In the genomic region with DNA sequence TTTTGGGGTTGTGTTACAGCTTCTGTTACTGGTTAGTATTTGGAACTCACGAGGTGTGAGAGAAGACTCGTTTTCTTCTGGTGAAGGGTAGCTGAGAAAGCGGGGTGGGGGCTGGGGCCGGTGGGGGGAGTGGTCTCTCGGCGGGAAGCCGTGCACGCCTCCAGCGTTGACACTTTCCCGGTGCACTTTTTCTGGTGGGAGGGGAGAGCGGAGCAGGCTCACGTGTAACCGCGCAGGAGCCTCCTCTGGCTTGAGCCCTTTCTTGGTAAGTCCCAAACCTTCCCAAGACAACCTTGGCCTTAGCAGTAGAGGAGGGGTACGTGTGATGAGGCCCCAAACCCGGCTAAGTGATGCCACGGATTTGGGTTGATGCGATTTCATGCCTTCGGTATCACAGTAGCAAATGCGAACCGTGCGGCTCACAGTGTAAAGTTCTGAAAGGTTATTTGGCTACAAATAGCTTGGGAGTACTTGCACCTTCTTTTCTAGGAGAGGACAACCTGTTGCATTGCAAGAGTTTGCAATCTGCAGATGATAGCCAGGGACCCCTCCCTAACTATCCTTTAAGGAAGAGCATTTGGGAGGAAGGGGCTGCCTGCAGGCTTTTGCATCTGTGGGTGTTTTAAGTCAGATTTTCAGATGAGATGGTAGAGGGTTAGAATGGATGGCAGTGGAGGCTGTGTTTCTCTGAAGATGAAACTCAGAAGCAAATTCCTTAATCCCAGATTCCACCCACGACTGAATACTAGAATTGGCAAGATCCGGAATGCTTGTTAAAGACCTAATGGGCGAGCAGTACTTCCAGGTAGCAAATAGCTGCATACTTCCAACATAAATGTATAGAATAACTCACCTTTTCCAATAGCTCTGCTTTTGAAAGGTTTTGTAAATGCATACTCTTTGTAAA, we compare ENCODE assay signal across 8 cellular contexts. TPM values are rescaled to one million over a fixed set of nuclear protein-coding genes. Genes with fewer than 3 reads are reported as not detected.
DNase-seq lines count a peak whose midpoint lies in the region; ATAC-seq, FAIRE-seq and TF ChIP-seq lines count a peak whose summit lies in the region.
"Had no signal": no experiment of that assay in that cellular context is flagged by ENCODE, and none has a peak within 500 bp of the region (broad histone marks: within the 10 kb centered on the region; RNA-seq: fewer than 3 reads in every experiment).

No MANE protein-coding gene starts in this region.

- TF ChIP-seq CTCF in adrenal gland (IDR thresholded peaks at IDR 0.05), result no peak

- H3K4me3 ChIP-seq in HUES48 (ENCODE audit: low read depth, low read length) (peak overlapping the region; percentile 45; the same call in 1 of the 2 replicates), adrenal gland (peak overlapping the region in 2 of 4 donors; percentile 55 to 78)

- H3K27me3 ChIP-seq in HUES48 (ENCODE audit: control insufficient read depth, insufficient read depth, low read length), result peaks cover 69% of the 10 kb centered on the region
- no peaks in the 10 kb centered on the region for H3K27me3 ChIP-seq in adrenal gland

- no peaks in the 10 kb centered on the region for H3K9me3 Mint-ChIP-seq in stimulated activated effector memory CD8-positive, alpha-beta T cell treated with anti-CD3 and anti-CD28 coated beads, Interleukin-12 subunit alpha, Interleukin-12 subunit beta, amount 100 ng/mL, for 72 hours

- H3K4me1 Mint-ChIP-seq in stimulated activated effector memory CD8-positive, alpha-beta T cell treated with anti-CD3 and anti-CD28 coated beads, Interleukin-12 subunit alpha, Interleukin-12 subunit beta, amount 100 ng/mL, for 72 hours, result peaks cover 14% of the 10 kb centered on the region

- in situ Hi-C loops in KBM-7 (cut with MboI; ENCODE audit: low pct_unique_long_range_greater_than_20kb, low sequenced_read_pairs), result no loop called here

- H3K4me1 ChIP-seq in HUES48 (ENCODE audit: control insufficient read depth, insufficient read depth, low read length) (peaks cover 4% of the 10 kb centered on the region), adrenal gland (replicated peaks in 1 of 2) (peaks cover 3 to 34% of the 10 kb centered on the region in 2 donors)

- H3K9me3 ChIP-seq in HUES48 (ENCODE audit: control insufficient read depth, insufficient read depth, low read length) (no peaks in the 10 kb centered on the region), adrenal gland (replicated peaks in 1 of 3) (no peaks in the 10 kb centered on the region)

- H3K4me3 Mint-ChIP-seq in stimulated activated effector memory CD8-positive, alpha-beta T cell treated with anti-CD3 and anti-CD28 coated beads, Interleukin-12 subunit alpha, Interleukin-12 subunit beta, amount 100 ng/mL, for 72 hours, result peak overlapping the region; percentile 62

- ATAC-seq in stimulated activated effector memory CD8-positive, alpha-beta T cell treated with anti-CD3 and anti-CD28 coated beads, Interleukin-12 subunit alpha, Interleukin-12 subunit beta, amount 100 ng/mL, for 72 hours, result no peak

- H3K36me3 Mint-ChIP-seq in stimulated activated effector memory CD8-positive, alpha-beta T cell treated with anti-CD3 and anti-CD28 coated beads, Interleukin-12 subunit alpha, Interleukin-12 subunit beta, amount 100 ng/mL, for 72 hours, result no peaks in the 10 kb centered on the region

- peak in 1 of 2 donors; percentile 16 for TF ChIP-seq POLR2A in adrenal gland (IDR thresholded peaks at IDR 0.05)

- no peaks in the 10 kb centered on the region for H3K36me3 ChIP-seq in HUES48 (ENCODE audit: control insufficient read depth, insufficient read depth, low read length)
- no peaks in the 10 kb centered on the region for H3K36me3 ChIP-seq in adrenal gland (replicated peaks in 1 of 2)

- WGBS in adrenal gland, 4 donors, result 6 to 20% (median 10%) methylated on average over 9 to 25 of the region's 25 CpGs

- no peak overlapping the region for H3K27ac Mint-ChIP-seq in stimulated activated effector memory CD8-positive, alpha-beta T cell treated with anti-CD3 and anti-CD28 coated beads, Interleukin-12 subunit alpha, Interleukin-12 subunit beta, amount 100 ng/mL, for 72 hours

- peak in 6 of 7 donors; percentile 34 to 67 (median 55) for DNase-seq in adrenal gland
- DNase-seq in stimulated activated effector memory CD8-positive, alpha-beta T cell treated with anti-CD3 and anti-CD28 coated beads, Interleukin-12 subunit alpha, Interleukin-12 subunit beta, amount 100 ng/mL, for 72 hours (ENCODE audit: low spot score in 2 of 2), result no peak
- DNase-seq in UCSD-AML1 (lab: John Stamatoyannopoulos, UW; ENCODE audit: unreplicated experiment), result no peak
- DNase-seq in dedifferentiated amniotic fluid mesenchymal stem cell (ENCODE audit: extremely low spot score), result no peak
- no peak for DNase-seq in KBM-7
- DNase-seq: OCI-M1 had no signal

- intact Hi-C loops in adrenal gland (cut with DNase I), result loop anchor here in 1 of 2 donors (10.0 kb wide), 1 partner anchor 48 kb away; no protein-coding TSS in a partner anchor

- no peak overlapping the region for H3K9ac ChIP-seq in HUES48 (ENCODE audit: low read depth, low read length)

- FAIRE-seq in islet of Langerhans (lab: Jason Lieb, UNC), result peak; percentile 85

- H3K27ac ChIP-seq in HUES48 (ENCODE audit: low read depth, low read length) (no peak overlapping the region), adrenal gland (peak overlapping the region in 4 of 5 donors; percentile 62 to 90 (median 82))

RNA-seq across cellular contexts. Expression of a gene that starts 1.5 kb away (rescaled TPM):
- total RNA-seq in adrenal gland, result 10 to 100 TPM; 15.0 to 74.3 (median 34.3) TPM
- 10 to 100 TPM in 1 of 3 donors, 1 to 10 TPM in 2; 8.8 to 15.0 (median 9.7) TPM for polyA plus RNA-seq in adrenal gland

Comparison
In these comparisons a context has a peak if more than half of its experiments do, and no peak if none do; other contexts are left out.
1. DNase-seq: peak in adrenal gland (6 of 7); none in stimulated activated effector memory CD8-positive, alpha-beta T cell treated with anti-CD3 and anti-CD28 coated beads, Interleukin-12 subunit alpha, Interleukin-12 subunit beta, amount 100 ng/mL, for 72 hours (0 of 2), UCSD-AML1 (single experiment), dedifferentiated amniotic fluid mesenchymal stem cell (single experiment) and KBM-7 (single experiment).